16 cellular contexts compared by ENCODE assay signal in genomic region chr2:159168707-159169106, GRCh38.
A peak's percentile ranks its signal among the peaks of the same experiment; 100 is the strongest.
DNase-seq lines count a peak whose midpoint lies in the region; ATAC-seq and TF ChIP-seq lines count a peak whose summit lies in the region.
"Had no signal": no experiment of that assay in that cellular context is flagged by ENCODE, and none has a peak within 500 bp of the region (broad histone marks: within the 10 kb centered on the region; RNA-seq: fewer than 3 reads in every experiment).

No MANE protein-coding gene starts in this region.

- no peaks in the 10 kb centered on the region for H3K27me3 ChIP-seq in fibroblast of lung (ENCODE audit: control insufficient read depth, insufficient read depth, low read length)

- peaks cover 4% of the 10 kb centered on the region for H3K36me3 ChIP-seq in fibroblast of lung (ENCODE audit: control insufficient read depth, insufficient read depth, low read length)

- in situ Hi-C loops in SK-MEL-5 (cut with HindIII; ENCODE audit: low pct_unique_long_range_greater_than_20kb, low sequenced_read_pairs) = no loop called here

- no peaks in the 10 kb centered on the region for H3K27me3 Mint-ChIP-seq in progenitor cell of endocrine pancreas
- H3K27me3 Mint-ChIP-seq: activated CD8-positive, alpha-beta T cell treated with anti-CD3 and anti-CD28 coated beads for 36 hours; activated naive CD8-positive, alpha-beta T cell treated with anti-CD3 and anti-CD28 coated beads for 36 hours; effector memory CD8-positive, alpha-beta T cell had no signal

- no peaks in the 10 kb centered on the region for H3K9me3 Mint-ChIP-seq in progenitor cell of endocrine pancreas (ENCODE audit: low read depth)
- H3K9me3 Mint-ChIP-seq: activated naive CD8-positive, alpha-beta T cell treated with anti-CD3 and anti-CD28 coated beads for 36 hours; effector memory CD8-positive, alpha-beta T cell had no signal

- no peak for ATAC-seq in GM21723 (IDR thresholded peaks at IDR 0.05; ENCODE audit: unreplicated experiment)
- ATAC-seq: activated CD8-positive, alpha-beta T cell treated with anti-CD3 and anti-CD28 coated beads for 36 hours; effector memory CD8-positive, alpha-beta T cell had no signal

- no peak overlapping the region for H3K4me3 Mint-ChIP-seq in progenitor cell of endocrine pancreas (ENCODE audit: low read depth)
- H3K4me3 Mint-ChIP-seq: activated CD8-positive, alpha-beta T cell treated with anti-CD3 and anti-CD28 coated beads for 36 hours; activated naive CD8-positive, alpha-beta T cell treated with anti-CD3 and anti-CD28 coated beads for 36 hours; effector memory CD8-positive, alpha-beta T cell had no signal

- peak; percentile 7 for DNase-seq in DMS53 (lab: John Stamatoyannopoulos, UW)
- no peak for DNase-seq in DMS53 treated with DMSO at 0.1 percent for 48 hours (lab: John Stamatoyannopoulos, UW; ENCODE audit: unreplicated experiment)
- peak; percentile 27 for DNase-seq in SK-MEL-5 (ENCODE audit: low read depth, low spot score)
- DNase-seq in fibroblast of lung (ENCODE audit: low read depth in 2 of 2) = peak; percentile 16 to 38
- DNase-seq in progenitor cell of endocrine pancreas (ENCODE audit: low spot score, unreplicated experiment) = no peak
- no peak for DNase-seq in activated effector memory CD4-positive, alpha-beta T cell treated with anti-CD3 and anti-CD28 coated beads, Interleukin-2, amount 50 U/mL, for 16 hours
- no peak for DNase-seq in medulla oblongata (ENCODE audit: extremely low spot score)
- DNase-seq: 8988T; activated CD8-positive, alpha-beta T cell treated with anti-CD3 and anti-CD28 coated beads for 36 hours; activated naive CD8-positive, alpha-beta T cell treated with anti-CD3 and anti-CD28 coated beads for 36 hours; effector memory CD8-positive, alpha-beta T cell; NCI-H1694 treated with DMSO at 0.1 percent for 48 hours; occipital lobe; stimulated activated CD4-positive, alpha-beta T cell treated with anti-CD3 and anti-CD28 coated beads, Interleukin-1b, Interleukin-23, amount 100 ng/mL, for 48 hours; stimulated activated naive CD4-positive, alpha-beta T cell treated with Interleukin-2 at 50 U/mL for 16 hours had no signal

- H3K4me1 Mint-ChIP-seq in progenitor cell of endocrine pancreas (ENCODE audit: low read depth) = no peaks in the 10 kb centered on the region
- H3K4me1 Mint-ChIP-seq: activated naive CD8-positive, alpha-beta T cell treated with anti-CD3 and anti-CD28 coated beads for 36 hours had no signal

- H3K4me3 ChIP-seq in fibroblast of lung (replicated peaks in 1 of 4; ENCODE audit: control extremely low read depth in 1 of 4, insufficient read depth in 1 of 4, low read depth in 3 of 4, low read length in 4 of 4) = no peak overlapping the region

- no peaks in the 10 kb centered on the region for H4K20me1 ChIP-seq in fibroblast of lung (ENCODE audit: control insufficient read depth, extremely low read depth, insufficient read depth, low read length)

- no peaks in the 10 kb centered on the region for H3K4me1 ChIP-seq in fibroblast of lung (ENCODE audit: control insufficient read depth, extremely low read depth, insufficient read depth, low read length)

- peaks cover 26% of the 10 kb centered on the region for H3K36me3 Mint-ChIP-seq in progenitor cell of endocrine pancreas (ENCODE audit: insufficient read depth)
- H3K36me3 Mint-ChIP-seq: activated naive CD8-positive, alpha-beta T cell treated with anti-CD3 and anti-CD28 coated beads for 36 hours had no signal

- H3K27ac ChIP-seq in fibroblast of lung (ENCODE audit: insufficient read depth, low read length) = no peak overlapping the region

- no peak overlapping the region for H3K27ac Mint-ChIP-seq in progenitor cell of endocrine pancreas
- H3K27ac Mint-ChIP-seq: activated CD8-positive, alpha-beta T cell treated with anti-CD3 and anti-CD28 coated beads for 36 hours; activated naive CD8-positive, alpha-beta T cell treated with anti-CD3 and anti-CD28 coated beads for 36 hours; effector memory CD8-positive, alpha-beta T cell had no signal

- H2AFZ ChIP-seq in fibroblast of lung (ENCODE audit: low read length) = no peak overlapping the region

- H3K79me2 ChIP-seq in fibroblast of lung (ENCODE audit: control insufficient read depth, insufficient read depth, low read length) = no peaks in the 10 kb centered on the region

- no peaks in the 10 kb centered on the region for H3K9me3 ChIP-seq in fibroblast of lung (ENCODE audit: control insufficient read depth, insufficient read depth, low read depth, low read length)

- TF ChIP-seq CTCF in fibroblast of lung (conservative IDR thresholded peaks at IDR 0.05 in 1 of 2, IDR thresholded peaks at IDR 0.05 in 1 of 2; ENCODE audit: low read depth in 1 of 2, low read length in 2 of 2) (peak in 1 of 2 donors; percentile 38), progenitor cell of endocrine pancreas (IDR thresholded peaks at IDR 0.05; ENCODE audit: unreplicated experiment) (peak; percentile 41)

- H3K4me2 ChIP-seq in fibroblast of lung (ENCODE audit: extremely low read depth, insufficient read depth, low read length) = no peak overlapping the region

- no peak overlapping the region for H3K9ac ChIP-seq in fibroblast of lung (ENCODE audit: insufficient read depth, low read length)

Comparison
In these comparisons a context has a peak if more than half of its experiments do, and no peak if none do; other contexts are left out.
1. DNase-seq: peak in DMS53 (single experiment), SK-MEL-5 (single experiment) and fibroblast of lung (2 of 2); none in DMS53 treated with DMSO at 0.1 percent for 48 hours (single experiment), progenitor cell of endocrine pancreas (single experiment), activated effector memory CD4-positive, alpha-beta T cell treated with anti-CD3 and anti-CD28 coated beads, Interleukin-2, amount 50 U/mL, for 16 hours (single experiment) and medulla oblongata (single experiment).